12 cellular contexts compared by ENCODE assay signal in genomic region chr7:151711906-151712771, GRCh38.
DNase-seq lines count a peak whose midpoint lies in the region; ATAC-seq and TF ChIP-seq lines count a peak whose summit lies in the region.
"Had no signal": no experiment of that assay in that cellular context is flagged by ENCODE, and none has a peak within 500 bp of the region (broad histone marks: within the 10 kb centered on the region; RNA-seq: fewer than 3 reads in every experiment).

No MANE protein-coding gene starts in this region.

- no peak overlapping the region for H3K4ac ChIP-seq in IMR-90 (ENCODE audit: low read depth, low read length)
- H3K4ac ChIP-seq in mesenchymal stem cell (ENCODE audit: low read depth in 1 of 2, low read length in 2 of 2) = peak overlapping the region in 1 of 2 experiments; percentile 9

- no peak overlapping the region for H3K56ac ChIP-seq in IMR-90 (ENCODE audit: extremely low read depth, insufficient read depth, low read length)

- no peak overlapping the region for H3K4me3 Mint-ChIP-seq in activated CD8-positive, alpha-beta T cell treated with anti-CD3 and anti-CD28 coated beads, Interleukin-2, amount 10 ng/mL, durations not matched to agents 7 days and 5 days
- no peak overlapping the region for H3K4me3 Mint-ChIP-seq in neural progenitor cell
- H3K4me3 Mint-ChIP-seq: activated naive CD8-positive, alpha-beta T cell treated with anti-CD3 and anti-CD28 coated beads, Interleukin-2, amount 10 ng/mL, durations not matched to agents 7 days and 5 days had no signal

- H2BK15ac ChIP-seq in IMR-90 (ENCODE audit: low read depth, low read length) (no peak overlapping the region), mesenchymal stem cell (ENCODE audit: low read depth, poor library complexity, severe bottlenecking) (no peak overlapping the region)

- BruUV-seq in IMR-90 (replicated peaks; lab: Mats Ljungman, UMichigan) = no TSS peak

- H3K9ac ChIP-seq in BLaER1 = peak overlapping the region; percentile 48; the same call in 1 of the 2 replicates
- H3K9ac ChIP-seq in IMR-90 (ENCODE audit: low read depth, low read length) = no peak overlapping the region
- H3K9ac ChIP-seq in mesenchymal stem cell (ENCODE audit: low read length) = no peak overlapping the region
- no peak overlapping the region for H3K9ac ChIP-seq in neural progenitor cell

- H3K9me1 ChIP-seq in IMR-90 (ENCODE audit: insufficient read depth, low read length) = peaks cover 11% of the 10 kb centered on the region

- no peak for DNase-seq in IMR-90
- DNase-seq in activated CD8-positive, alpha-beta T cell treated with anti-CD3 and anti-CD28 coated beads, Interleukin-2, amount 10 ng/mL, durations not matched to agents 7 days and 5 days = no peak
- DNase-seq in mesenchymal stem cell = no peak
- DNase-seq in neural progenitor cell (ENCODE audit: low spot score) = no peak
- DNase-seq in cortex of kidney (lab: John Stamatoyannopoulos, UW) = no peak
- no peak for DNase-seq in activated CD4-positive, CD25-positive, alpha-beta regulatory T cell (lab: John Stamatoyannopoulos, UW)
- DNase-seq: activated CD4-positive, alpha-beta T cell treated with anti-CD3 and anti-CD28 coated beads for 4 hours; activated naive CD8-positive, alpha-beta T cell treated with anti-CD3 and anti-CD28 coated beads, Interleukin-2, amount 10 ng/mL, durations not matched to agents 7 days and 5 days; NCI-H1105; small intestine had no signal

- H3K36me3 ChIP-seq in BLaER1 (no peaks in the 10 kb centered on the region), IMR-90 (ENCODE audit: control insufficient read depth, insufficient read depth, low read length) (no peaks in the 10 kb centered on the region), mesenchymal stem cell (ENCODE audit: control insufficient read depth in 1 of 2, insufficient read depth in 2 of 2, low read depth in 1 of 2, low read length in 2 of 2) (no peaks in the 10 kb centered on the region), neural progenitor cell (no peaks in the 10 kb centered on the region)

- H3K23ac ChIP-seq in IMR-90 (ENCODE audit: low read depth, low read length) (no peak overlapping the region), mesenchymal stem cell (ENCODE audit: low read length in 2 of 2) (no peak overlapping the region)

- H2BK20ac ChIP-seq in IMR-90 (ENCODE audit: low read depth, low read length) = no peak overlapping the region

- H3K4me3 ChIP-seq in BLaER1 = no peak overlapping the region
- no peak overlapping the region for H3K4me3 ChIP-seq in IMR-90 (ENCODE audit: insufficient read depth, low read depth, low read length)
- H3K4me3 ChIP-seq in mesenchymal stem cell (ENCODE audit: insufficient read depth in 1 of 2, low read depth in 1 of 2, low read length in 2 of 2) = no peak overlapping the region
- H3K4me3 ChIP-seq in neural progenitor cell = no peak overlapping the region

- H3K27ac ChIP-seq in BLaER1 (peak overlapping the region; percentile 62), IMR-90 (ENCODE audit: insufficient read depth, low read length) (no peak overlapping the region), mesenchymal stem cell (ENCODE audit: low read length, poor library complexity, severe bottlenecking) (no peak overlapping the region), neural progenitor cell (no peak overlapping the region)

- no peak overlapping the region for H3K14ac ChIP-seq in IMR-90 (replicated peaks; ENCODE audit: low read depth, low read length)
- peak overlapping the region in 1 of 2 experiments; percentile 6 for H3K14ac ChIP-seq in mesenchymal stem cell (ENCODE audit: low read length in 2 of 2)

- H2BK12ac ChIP-seq in mesenchymal stem cell (ENCODE audit: low read length in 2 of 2) = no peak overlapping the region

- H3K27me3 Mint-ChIP-seq in activated CD8-positive, alpha-beta T cell treated with anti-CD3 and anti-CD28 coated beads, Interleukin-2, amount 10 ng/mL, durations not matched to agents 7 days and 5 days (ENCODE audit: low read depth) = no peaks in the 10 kb centered on the region
- H3K27me3 Mint-ChIP-seq in neural progenitor cell (ENCODE audit: insufficient read depth, low read depth) = peaks cover 11% of the 10 kb centered on the region
- H3K27me3 Mint-ChIP-seq: activated naive CD8-positive, alpha-beta T cell treated with anti-CD3 and anti-CD28 coated beads, Interleukin-2, amount 10 ng/mL, durations not matched to agents 7 days and 5 days had no signal

- H3K4me1 ChIP-seq in BLaER1 (peaks cover 70% of the 10 kb centered on the region), IMR-90 (ENCODE audit: control insufficient read depth, insufficient read depth, low read length) (no peaks in the 10 kb centered on the region), mesenchymal stem cell (ENCODE audit: control insufficient read depth, insufficient read depth, low read depth, low read length) (peaks cover 29% of the 10 kb centered on the region), neural progenitor cell (no peaks in the 10 kb centered on the region)

- ATAC-seq in IMR-90 (ENCODE audit: low read depth) (0 out of 2 replicates have a peak, but pooled peaks have one; percentile 24), GM19455 (IDR thresholded peaks at IDR 0.05; ENCODE audit: unreplicated experiment) (no peak)
- ATAC-seq in activated CD8-positive, alpha-beta T cell treated with anti-CD3 and anti-CD28 coated beads, Interleukin-2, amount 10 ng/mL, durations not matched to agents 7 days and 5 days = peak; percentile 36

- peaks cover 7% of the 10 kb centered on the region for H3K4me1 Mint-ChIP-seq in activated CD8-positive, alpha-beta T cell treated with anti-CD3 and anti-CD28 coated beads, Interleukin-2, amount 10 ng/mL, durations not matched to agents 7 days and 5 days (ENCODE audit: low read depth)
- H3K4me1 Mint-ChIP-seq in neural progenitor cell = peaks cover 2% of the 10 kb centered on the region
- H3K4me1 Mint-ChIP-seq: activated naive CD8-positive, alpha-beta T cell treated with anti-CD3 and anti-CD28 coated beads, Interleukin-2, amount 10 ng/mL, durations not matched to agents 7 days and 5 days had no signal

- H3K9me3 Mint-ChIP-seq in activated CD8-positive, alpha-beta T cell treated with anti-CD3 and anti-CD28 coated beads, Interleukin-2, amount 10 ng/mL, durations not matched to agents 7 days and 5 days (ENCODE audit: insufficient read depth) = no peaks in the 10 kb centered on the region
- no peaks in the 10 kb centered on the region for H3K9me3 Mint-ChIP-seq in neural progenitor cell
- H3K9me3 Mint-ChIP-seq: activated naive CD8-positive, alpha-beta T cell treated with anti-CD3 and anti-CD28 coated beads, Interleukin-2, amount 10 ng/mL, durations not matched to agents 7 days and 5 days had no signal

- H2BK5ac ChIP-seq in IMR-90 (ENCODE audit: low read depth, low read length, poor library complexity, severe bottlenecking) (no peak overlapping the region), mesenchymal stem cell (ENCODE audit: low read depth, low read length, poor library complexity, severe bottlenecking) (no peak overlapping the region)

- no peak overlapping the region for H3K18ac ChIP-seq in IMR-90 (ENCODE audit: low read depth, low read length)
- H3K18ac ChIP-seq in mesenchymal stem cell (ENCODE audit: low read depth in 1 of 2, low read length in 2 of 2) = peak overlapping the region in 1 of 2 experiments; percentile 4

- no peak overlapping the region for H4K91ac ChIP-seq in IMR-90 (ENCODE audit: insufficient read depth, low read depth, low read length)
- peak overlapping the region; percentile 36 for H4K91ac ChIP-seq in mesenchymal stem cell (ENCODE audit: low read length)

- no peak overlapping the region for H2BK120ac ChIP-seq in IMR-90 (ENCODE audit: low read depth, low read length)
- no peak overlapping the region for H2BK120ac ChIP-seq in mesenchymal stem cell (ENCODE audit: low read depth, low read length)

- no peaks in the 10 kb centered on the region for H3F3A ChIP-seq in neural progenitor cell (ENCODE audit: low read depth)

- no peaks in the 10 kb centered on the region for H3K36me3 Mint-ChIP-seq in activated CD8-positive, alpha-beta T cell treated with anti-CD3 and anti-CD28 coated beads, Interleukin-2, amount 10 ng/mL, durations not matched to agents 7 days and 5 days (ENCODE audit: low read depth)
- H3K36me3 Mint-ChIP-seq in neural progenitor cell = no peaks in the 10 kb centered on the region

- H2AK9ac ChIP-seq in IMR-90 (replicated peaks; ENCODE audit: low read depth, low read length, poor library complexity) = peak overlapping the region; percentile 26

- dilution Hi-C loops in IMR-90 (cut with HindIII; ENCODE audit: low sequenced_read_pairs, unreplicated experiment) = no loop called here

- H4K8ac ChIP-seq in IMR-90 (ENCODE audit: low read depth in 2 of 2, low read length in 2 of 2) = no peak overlapping the region
- H4K8ac ChIP-seq in mesenchymal stem cell (ENCODE audit: low read length) = no peak overlapping the region

- POLR2A ChIA-PET in IMR-90 (lab: Charles Lee; ENCODE audit: unreplicated experiment) = no interaction called here
- POLR2A ChIA-PET in activated CD8-positive, alpha-beta T cell treated with anti-CD3 and anti-CD28 coated beads, Interleukin-2, amount 10 ng/mL, durations not matched to agents 7 days and 5 days (lab: Charles Lee) = no interaction called here

- H3K27me3 ChIP-seq in BLaER1 (no peaks in the 10 kb centered on the region), IMR-90 (ENCODE audit: control insufficient read depth, insufficient read depth, low read length) (no peaks in the 10 kb centered on the region), mesenchymal stem cell (ENCODE audit: control insufficient read depth in 1 of 2, insufficient read depth in 1 of 2, low read length in 2 of 2) (peaks cover 0 to 2% of the 10 kb centered on the region in 2 experiments), neural progenitor cell (no peaks in the 10 kb centered on the region)

- H3K79me2 ChIP-seq in neural progenitor cell (ENCODE audit: low read depth) = no peaks in the 10 kb centered on the region

- H2AFZ ChIP-seq in IMR-90 (replicated peaks; ENCODE audit: low read length, poor library complexity) (peak overlapping the region; percentile 59), mesenchymal stem cell (ENCODE audit: low read depth, low read length) (no peak overlapping the region), neural progenitor cell (replicated peaks) (no peak overlapping the region)

- H4K5ac ChIP-seq in IMR-90 (ENCODE audit: low read depth, low read length) = no peak overlapping the region

- TF ChIP-seq RAD21 in IMR-90 (IDR thresholded peaks at IDR 0.05; ENCODE audit: low read length) = no peak

- H4K20me1 ChIP-seq in BLaER1 = no peaks in the 10 kb centered on the region
- H4K20me1 ChIP-seq in IMR-90 (ENCODE audit: insufficient read depth, low read length) = no peaks in the 10 kb centered on the region
- H4K20me1 ChIP-seq in neural progenitor cell (ENCODE audit: low read depth) = no peaks in the 10 kb centered on the region

- in situ Hi-C loops in IMR-90 (cut with MboI; ENCODE audit: low sequenced_read_pairs) = no loop called here

- WGBS in IMR-90 (ENCODE audit: extremely low coverage in 2 of 2, insufficient read length in 1 of 2), 2 experiments = 88% methylated on average over 14 of the region's 25 CpGs; no CpG with 5 or more reads in 1 of the 2 experiments
- 88% methylated on average over 25 of the region's 25 CpGs for WGBS in mesenchymal stem cell

- TF ChIP-seq POLR2A in IMR-90 (IDR thresholded peaks at IDR 0.05; ENCODE audit: low read depth, low read length) = no peak

- no peaks in the 10 kb centered on the region; a peak in 1 of 4 replicates for H3K79me1 ChIP-seq in IMR-90 (ENCODE audit: low read depth in 1 of 2, low read length in 2 of 2)
- H3K79me1 ChIP-seq in mesenchymal stem cell (replicated peaks; ENCODE audit: low read length, poor library complexity, severe bottlenecking) = no peaks in the 10 kb centered on the region

- TF ChIP-seq CTCF in IMR-90 (conservative IDR thresholded peaks at IDR 0.05; ENCODE audit: low read depth, low read length) (no peak), neural progenitor cell (IDR thresholded peaks at IDR 0.05) (no peak)

- H3K4me2 ChIP-seq in BLaER1 (peak overlapping the region; percentile 74), IMR-90 (ENCODE audit: low read depth, low read length) (no peak overlapping the region), mesenchymal stem cell (ENCODE audit: low read length, poor library complexity, severe bottlenecking) (no peak overlapping the region), neural progenitor cell (no peak overlapping the region)

- intact Hi-C loops in IMR-90 (cut with micrococcal nuclease) = no loop called here

- H3K27ac Mint-ChIP-seq in activated CD8-positive, alpha-beta T cell treated with anti-CD3 and anti-CD28 coated beads, Interleukin-2, amount 10 ng/mL, durations not matched to agents 7 days and 5 days = no peak overlapping the region
- H3K27ac Mint-ChIP-seq in neural progenitor cell = no peak overlapping the region
- H3K27ac Mint-ChIP-seq: activated naive CD8-positive, alpha-beta T cell treated with anti-CD3 and anti-CD28 coated beads, Interleukin-2, amount 10 ng/mL, durations not matched to agents 7 days and 5 days had no signal

- CTCF ChIA-PET in IMR-90 (lab: Yijun Ruan, JAX) = no interaction called here
- CTCF ChIA-PET in activated CD8-positive, alpha-beta T cell treated with anti-CD3 and anti-CD28 coated beads, Interleukin-2, amount 10 ng/mL, durations not matched to agents 7 days and 5 days (lab: Charles Lee) = interaction anchor here (0.9 kb wide), 1 partner anchor 70 kb away, joined by 4 read pairs; no protein-coding TSS in a partner anchor

- H2AK5ac ChIP-seq in IMR-90 (ENCODE audit: low read depth, low read length) (0 out of 2 replicates have a peak overlapping the region, but pooled peaks have one; percentile 34), mesenchymal stem cell (ENCODE audit: low read length, severe bottlenecking) (peak overlapping the region; percentile 34)

- no peaks in the 10 kb centered on the region for H3K9me3 ChIP-seq in BLaER1
- no peaks in the 10 kb centered on the region for H3K9me3 ChIP-seq in IMR-90 (ENCODE audit: control insufficient read depth, insufficient read depth, low read length)
- no peaks in the 10 kb centered on the region for H3K9me3 ChIP-seq in mesenchymal stem cell (ENCODE audit: control insufficient read depth, low read length)
- H3K9me3 ChIP-seq in neural progenitor cell (ENCODE audit: low read depth) = no peaks in the 10 kb centered on the region
